8 cellular contexts compared by ENCODE assay signal in genomic region chr2:69253893-69254292, GRCh38.
A peak's percentile ranks its signal among the peaks of the same experiment; 100 is the strongest.
DNase-seq lines count a peak whose midpoint lies in the region; ATAC-seq and TF ChIP-seq lines count a peak whose summit lies in the region.

No MANE protein-coding gene starts in this region.

- H2BK15ac ChIP-seq in mesendoderm (replicated peaks; ENCODE audit: low read depth) = no peak overlapping the region

- no peaks in the 10 kb centered on the region for H3K79me2 ChIP-seq in hepatocyte
- H3K79me2 ChIP-seq in mesendoderm (ENCODE audit: control insufficient read depth, insufficient read depth, low read length) = no peaks in the 10 kb centered on the region

- no peak overlapping the region for H2BK5ac ChIP-seq in mesendoderm (ENCODE audit: low read length)

- H3K9me3 Mint-ChIP-seq in type B pancreatic cell = peaks cover 13% of the 10 kb centered on the region

- H2AK5ac ChIP-seq in mesendoderm (ENCODE audit: low read length) = no peak overlapping the region

- no peak overlapping the region for H2BK120ac ChIP-seq in mesendoderm (ENCODE audit: low read depth, low read length)

- TF ChIP-seq POLR2A in body of pancreas (IDR thresholded peaks at IDR 0.05) = no peak

- H4K20me1 ChIP-seq in hepatocyte (ENCODE audit: insufficient read depth, poor library complexity, severe bottlenecking) = no peaks in the 10 kb centered on the region

- H3K23ac ChIP-seq in mesendoderm (ENCODE audit: low read length) = no peak overlapping the region

- no peak overlapping the region for H4K5ac ChIP-seq in mesendoderm (ENCODE audit: low read length)

- H3K36me3 ChIP-seq in body of pancreas (replicated peaks in 1 of 2; ENCODE audit: insufficient read depth in 1 of 2, low read depth in 2 of 2) (no peaks in the 10 kb centered on the region), hepatocyte (replicated peaks; ENCODE audit: insufficient read depth, low read depth) (no peaks in the 10 kb centered on the region), mesendoderm (ENCODE audit: control insufficient read depth, insufficient read depth, low read length) (no peaks in the 10 kb centered on the region)

- H3K4me1 ChIP-seq in body of pancreas (peaks cover 4% of the 10 kb centered on the region), hepatocyte (ENCODE audit: insufficient read depth) (peaks cover 12% of the 10 kb centered on the region), mesendoderm (ENCODE audit: control insufficient read depth, low read depth, low read length) (no peaks in the 10 kb centered on the region)

- H3K9ac ChIP-seq in mesendoderm (ENCODE audit: low read length) = no peak overlapping the region

- no peak overlapping the region for H3K56ac ChIP-seq in mesendoderm (ENCODE audit: low read length)

- no peak overlapping the region for H3K27ac ChIP-seq in body of pancreas
- peak overlapping the region; percentile 57 for H3K27ac ChIP-seq in hepatocyte
- no peak overlapping the region for H3K27ac ChIP-seq in mesendoderm (ENCODE audit: low read depth, low read length)

- intact Hi-C loops in body of pancreas (cut with DNase I) = no loop called here
- intact Hi-C loops in left colon (cut with DNase I, micrococcal nuclease) = no loop called here

- no peak overlapping the region for H3K4me3 Mint-ChIP-seq in type B pancreatic cell

- no peak overlapping the region for H2AFZ ChIP-seq in hepatocyte

- H3K4me3 ChIP-seq in body of pancreas (no peak overlapping the region), hepatocyte (no peak overlapping the region), mesendoderm (ENCODE audit: low read length) (no peak overlapping the region)

- no peaks in the 10 kb centered on the region for H3K4me1 Mint-ChIP-seq in type B pancreatic cell (ENCODE audit: unreplicated experiment)

- H3K79me1 ChIP-seq in mesendoderm (ENCODE audit: low read length) = no peaks in the 10 kb centered on the region

- WGBS in body of pancreas, 2 donors = 31 to 32% methylated on average over 7 of the region's 7 CpGs
- WGBS in hepatocyte (ENCODE audit: low lambda C conversion rate, missing lambda C conversion rate) = 65% methylated on average over 7 of the region's 7 CpGs
- WGBS in mesendoderm (ENCODE audit: extremely low coverage, insufficient coverage, low lambda C conversion rate) = no CpG with 5 or more reads among the region's 7 CpGs

- H3K9me2 ChIP-seq in hepatocyte (replicated peaks; ENCODE audit: insufficient read depth) = no peaks in the 10 kb centered on the region

- H3K18ac ChIP-seq in mesendoderm (ENCODE audit: low read length) = no peak overlapping the region

- H3K9me3 ChIP-seq in body of pancreas (no peaks in the 10 kb centered on the region), hepatocyte (ENCODE audit: low read depth) (no peaks in the 10 kb centered on the region)

- ATAC-seq in body of pancreas (peak; percentile 56), left colon (no peak)

- no peak for TF ChIP-seq CTCF in body of pancreas (IDR thresholded peaks at IDR 0.05)
- no peak for TF ChIP-seq CTCF in hepatocyte (IDR thresholded peaks at IDR 0.05; ENCODE audit: poor library complexity)
- no peak for TF ChIP-seq CTCF in type B pancreatic cell (conservative IDR thresholded peaks at IDR 0.05)

- no peak overlapping the region for H3K4ac ChIP-seq in mesendoderm (ENCODE audit: low read depth, low read length)

- H3K27me3 ChIP-seq in body of pancreas (no peaks in the 10 kb centered on the region), hepatocyte (no peaks in the 10 kb centered on the region), mesendoderm (ENCODE audit: insufficient read depth, low read length, poor library complexity) (no peaks in the 10 kb centered on the region)

- peaks cover 9% of the 10 kb centered on the region for H3K27me3 Mint-ChIP-seq in type B pancreatic cell

- DNase-seq in HPDE6-E6E7 (ENCODE audit: extremely low spot score) (peak; percentile 60), body of pancreas (peak in 1 of 4 donors; percentile 11), hepatocyte (ENCODE audit: low spot score) (peak; percentile 57), stromal cell of bone marrow (ENCODE audit: low read depth) (peak; percentile 95), left colon (no peak), COR-L47 (lab: John Stamatoyannopoulos, UW) (no peak), mesendoderm (no peak), type B pancreatic cell (ENCODE audit: extremely low spot score, unreplicated experiment) (no peak)

- H3K36me3 Mint-ChIP-seq in type B pancreatic cell = peaks cover 5% of the 10 kb centered on the region

- H4K8ac ChIP-seq in mesendoderm (ENCODE audit: low read depth, low read length) = no peak overlapping the region

- no peak overlapping the region for H3K27ac Mint-ChIP-seq in type B pancreatic cell

- no peak overlapping the region for H3K4me2 ChIP-seq in hepatocyte
- no peak overlapping the region for H3K4me2 ChIP-seq in mesendoderm (ENCODE audit: low read length)

Comparison
In these comparisons a context has a peak if more than half of its experiments do, and no peak if none do; other contexts are left out.
1. DNase-seq: peak in HPDE6-E6E7 (single experiment), hepatocyte (single experiment) and stromal cell of bone marrow (single experiment); none in left colon (0 of 2), COR-L47 (single experiment), mesendoderm (single experiment) and type B pancreatic cell (single experiment).